In genomic region chr2:17620280-17620679, GRCh38 we compare ENCODE assay signal across 13 cellular contexts.
DNase-seq lines count a peak whose midpoint lies in the region; ATAC-seq, FAIRE-seq and TF ChIP-seq lines count a peak whose summit lies in the region.
"Had no signal": no experiment of that assay in that cellular context is flagged by ENCODE, and none has a peak within 500 bp of the region (broad histone marks: within the 10 kb centered on the region; RNA-seq: fewer than 3 reads in every experiment).

No MANE protein-coding gene starts in this region.

- H3K9me3 ChIP-seq in SK-N-SH = no peaks in the 10 kb centered on the region
- H3K9me3 ChIP-seq in gastroesophageal sphincter = no peaks in the 10 kb centered on the region
- H3K9me3 ChIP-seq in kidney (ENCODE audit: control insufficient read depth in 1 of 2, low read length in 2 of 2) = no peaks in the 10 kb centered on the region

- H3K9me2 ChIP-seq in SK-N-SH = no peaks in the 10 kb centered on the region

- POLR2A ChIA-PET in SK-N-SH (lab: Yijun Ruan, JAX) = no interaction called here

- peaks cover 33% of the 10 kb centered on the region for H3K4me1 Mint-ChIP-seq in HFFc6 (ENCODE audit: low read depth)
- H3K4me1 Mint-ChIP-seq: IgD-negative memory B cell had no signal

- H3K4me3 ChIP-seq in SK-N-SH (ENCODE audit: low read depth in 2 of 2, low read length in 1 of 2) (no peak overlapping the region), gastroesophageal sphincter (no peak overlapping the region), skin epidermis (no peak overlapping the region), kidney (ENCODE audit: low read length in 2 of 2) (no peak overlapping the region)
- H3K4me3 ChIP-seq: smooth muscle cell had no signal

- no peak overlapping the region for H2AFZ ChIP-seq in SK-N-SH (ENCODE audit: low read depth)

- H3K27ac Mint-ChIP-seq in HFFc6 = 0 out of 2 replicates have a peak overlapping the region, but pooled peaks have one; percentile 16
- H3K27ac Mint-ChIP-seq: IgD-negative memory B cell; T-helper 2 cell treated with Interferon-gamma antibody and Interleukin-4, amounts not matched to agents 5 μg/mL and 100 μg/mL, for 36 hours had no signal

- H3K27me3 Mint-ChIP-seq in HFFc6 (ENCODE audit: insufficient read depth) = peaks cover 5% of the 10 kb centered on the region; the same call in 1 of the 2 replicates
- H3K27me3 Mint-ChIP-seq: brain had no signal

- H3K4me2 ChIP-seq in SK-N-SH = peak overlapping the region; percentile 62
- H3K4me2 ChIP-seq: smooth muscle cell had no signal

- H3K36me3 ChIP-seq in SK-N-SH (replicated peaks in 1 of 2; ENCODE audit: control insufficient read depth in 1 of 2, insufficient read depth in 2 of 2, low read length in 1 of 2) (no peaks in the 10 kb centered on the region), gastroesophageal sphincter (no peaks in the 10 kb centered on the region), kidney (ENCODE audit: control insufficient read depth in 1 of 2, insufficient read depth in 2 of 2, low read length in 2 of 2) (no peaks in the 10 kb centered on the region)

- H3F3A ChIP-seq in SK-N-SH (replicated peaks; ENCODE audit: insufficient read depth) = peaks cover 32% of the 10 kb centered on the region

- CTCF ChIA-PET in SK-N-SH (lab: Yijun Ruan, JAX) = interaction anchor here (1.3 kb wide), 1 partner anchor 26 kb away, joined by 3 read pairs; no protein-coding TSS in a partner anchor

- H3K27ac ChIP-seq in SK-N-SH (ENCODE audit: low read depth in 2 of 2, low read length in 1 of 2) (peak overlapping the region in 1 of 2 experiments; percentile 77; a peak in 2 of 4 replicates), gastroesophageal sphincter (no peak overlapping the region), skin epidermis (peak overlapping the region in 19 of 21 experiments; percentile 1 to 80 (median 60)), kidney (ENCODE audit: low read depth in 2 of 2, low read length in 2 of 2) (no peak overlapping the region)

- no peak for DNase-seq in HFFc6
- no peak for DNase-seq in SK-N-SH
- DNase-seq in activated naive CD4-positive, alpha-beta T cell treated with Interleukin-2 at 50 U/mL for 16 hours = no peak
- no peak for DNase-seq in stimulated activated CD4-positive, alpha-beta T cell treated with anti-CD3 and anti-CD28 coated beads, Interleukin-4, amount 100 ng/mL, for 24 hours
- DNase-seq in kidney = no peak
- DNase-seq: NCI-H510A treated with DMSO at 0.1 percent for 48 hours; stimulated activated CD8-positive, alpha-beta memory T cell treated with anti-CD3 and anti-CD28 coated beads, Interleukin-4, amount 100 ng/mL, for 48 hours had no signal

- no peaks in the 10 kb centered on the region for H3K9me3 Mint-ChIP-seq in HFFc6
- H3K9me3 Mint-ChIP-seq: T-helper 2 cell treated with Interferon-gamma antibody and Interleukin-4, amounts not matched to agents 5 μg/mL and 100 μg/mL, for 36 hours had no signal

- H3K4me3 Mint-ChIP-seq in HFFc6 = no peak overlapping the region
- H3K4me3 Mint-ChIP-seq: brain; IgD-negative memory B cell; T-helper 2 cell treated with Interferon-gamma antibody and Interleukin-4, amounts not matched to agents 5 μg/mL and 100 μg/mL, for 36 hours had no signal

- TF ChIP-seq POLR2A in gastroesophageal sphincter (IDR thresholded peaks at IDR 0.05) = no peak

- H3K9ac ChIP-seq in SK-N-SH = no peak overlapping the region
- no peak overlapping the region for H3K9ac ChIP-seq in kidney (ENCODE audit: low read length in 2 of 2)

- WGBS in SK-N-SH (ENCODE audit: low lambda C conversion rate) = 62% methylated on average over 6 of the region's 6 CpGs
- WGBS in gastroesophageal sphincter (ENCODE audit: low coverage in 1 of 2), 2 donors = 29 to 34% methylated on average over 1 to 3 of the region's 6 CpGs

- H3K4me1 ChIP-seq in SK-N-SH (ENCODE audit: control insufficient read depth in 1 of 2, insufficient read depth in 2 of 2, low read depth in 1 of 2, low read length in 1 of 2) (peaks cover 3 to 40% of the 10 kb centered on the region in 2 experiments; a peak in 3 of 4 replicates), gastroesophageal sphincter (peaks cover 0 to 15% (median 0%) of the 10 kb centered on the region in 3 donors), kidney (ENCODE audit: control insufficient read depth in 1 of 2, insufficient read depth in 1 of 2, low read depth in 1 of 2, low read length in 2 of 2) (no peaks in the 10 kb centered on the region)

- no peaks in the 10 kb centered on the region for H3K79me2 ChIP-seq in SK-N-SH (ENCODE audit: insufficient read depth)

- H3K36me3 Mint-ChIP-seq in HFFc6 (ENCODE audit: low read depth) = no peaks in the 10 kb centered on the region
- H3K36me3 Mint-ChIP-seq: brain, IgD-negative memory B cell had no signal

- no peak for TF ChIP-seq RAD21 in SK-N-SH (IDR thresholded peaks at IDR 0.05; ENCODE audit: low read length)

- no peaks in the 10 kb centered on the region for H4K20me1 ChIP-seq in SK-N-SH (ENCODE audit: insufficient read depth)

- TF ChIP-seq EP300 in SK-N-SH (IDR thresholded peaks at IDR 0.05; ENCODE audit: borderline replicate concordance in 1 of 2, low read depth in 1 of 2, low read length in 1 of 2) (no peak), gastroesophageal sphincter (IDR thresholded peaks at IDR 0.05) (no peak)

- TF ChIP-seq CTCF in HFFc6 (IDR thresholded peaks at IDR 0.05) = no peak
- no peak for TF ChIP-seq CTCF in SK-N-SH (IDR thresholded peaks at IDR 0.05)
- no peak for TF ChIP-seq CTCF in gastroesophageal sphincter (IDR thresholded peaks at IDR 0.05)
- no peak for TF ChIP-seq CTCF in kidney (IDR thresholded peaks at IDR 0.05; ENCODE audit: borderline replicate concordance, extremely low read depth, insufficient read depth)

- ATAC-seq in gastroesophageal sphincter = peak; percentile 58

- H3K27me3 ChIP-seq in SK-N-SH (ENCODE audit: insufficient read depth) = no peaks in the 10 kb centered on the region
- no peaks in the 10 kb centered on the region for H3K27me3 ChIP-seq in gastroesophageal sphincter

- no peak for FAIRE-seq in kidney (lab: Jason Lieb, UNC)

- intact Hi-C loops in kidney (cut with DNase I) = no loop called here

TF ChIP-seq in SK-N-SH, 30 proteins besides CTCF, POLR2A, EP300 and RAD21 (continues in another document):
- no peak for TF ChIP-seq NFIC (IDR thresholded peaks at IDR 0.05; ENCODE audit: borderline replicate concordance)
- no peak for TF ChIP-seq FOXM1 (IDR thresholded peaks at IDR 0.05; ENCODE audit: low read depth)
- TF ChIP-seq, protein P1, sequence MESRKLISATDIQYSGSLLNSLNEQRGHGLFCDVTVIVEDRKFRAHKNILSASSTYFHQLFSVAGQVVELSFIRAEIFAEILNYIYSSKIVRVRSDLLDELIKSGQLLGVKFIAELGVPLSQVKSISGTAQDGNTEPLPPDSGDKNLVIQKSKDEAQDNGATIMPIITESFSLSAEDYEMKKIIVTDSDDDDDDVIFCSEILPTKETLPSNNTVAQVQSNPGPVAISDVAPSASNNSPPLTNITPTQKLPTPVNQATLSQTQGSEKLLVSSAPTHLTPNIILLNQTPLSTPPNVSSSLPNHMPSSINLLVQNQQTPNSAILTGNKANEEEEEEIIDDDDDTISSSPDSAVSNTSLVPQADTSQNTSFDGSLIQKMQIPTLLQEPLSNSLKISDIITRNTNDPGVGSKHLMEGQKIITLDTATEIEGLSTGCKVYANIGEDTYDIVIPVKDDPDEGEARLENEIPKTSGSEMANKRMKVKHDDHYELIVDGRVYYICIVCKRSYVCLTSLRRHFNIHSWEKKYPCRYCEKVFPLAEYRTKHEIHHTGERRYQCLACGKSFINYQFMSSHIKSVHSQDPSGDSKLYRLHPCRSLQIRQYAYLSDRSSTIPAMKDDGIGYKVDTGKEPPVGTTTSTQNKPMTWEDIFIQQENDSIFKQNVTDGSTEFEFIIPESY (IDR thresholded peaks at IDR 0.05; ENCODE audit: borderline replicate concordance, low read depth) = no peak
- TF ChIP-seq POLR2AphosphoS5 (IDR thresholded peaks at IDR 0.05; ENCODE audit: low read depth, low read length) = no peak
- no peak for TF ChIP-seq TEAD4 (IDR thresholded peaks at IDR 0.05; ENCODE audit: borderline replicate concordance, insufficient read depth)
- TF ChIP-seq TAF1 (IDR thresholded peaks at IDR 0.05; ENCODE audit: borderline replicate concordance, low read depth, low read length) = no peak
- no peak for TF ChIP-seq USF2 (IDR thresholded peaks at IDR 0.05; ENCODE audit: borderline replicate concordance, low read depth, low read length)
- TF ChIP-seq USF1 (IDR thresholded peaks at IDR 0.05; ENCODE audit: borderline replicate concordance, low read depth) = no peak
- no peak for TF ChIP-seq RFX5 (IDR thresholded peaks at IDR 0.05; ENCODE audit: low read length)
- TF ChIP-seq MEF2A (IDR thresholded peaks at IDR 0.05; ENCODE audit: borderline replicate concordance, low read depth) = no peak

Comparison
In these comparisons a context has a peak if more than half of its experiments do, and no peak if none do; other contexts are left out.
1. H3K27ac ChIP-seq: peak in skin epidermis (19 of 21); none in gastroesophageal sphincter (0 of 4) and kidney (0 of 2).